ENCODE assay signal across 8 cellular contexts in the genomic region with DNA sequence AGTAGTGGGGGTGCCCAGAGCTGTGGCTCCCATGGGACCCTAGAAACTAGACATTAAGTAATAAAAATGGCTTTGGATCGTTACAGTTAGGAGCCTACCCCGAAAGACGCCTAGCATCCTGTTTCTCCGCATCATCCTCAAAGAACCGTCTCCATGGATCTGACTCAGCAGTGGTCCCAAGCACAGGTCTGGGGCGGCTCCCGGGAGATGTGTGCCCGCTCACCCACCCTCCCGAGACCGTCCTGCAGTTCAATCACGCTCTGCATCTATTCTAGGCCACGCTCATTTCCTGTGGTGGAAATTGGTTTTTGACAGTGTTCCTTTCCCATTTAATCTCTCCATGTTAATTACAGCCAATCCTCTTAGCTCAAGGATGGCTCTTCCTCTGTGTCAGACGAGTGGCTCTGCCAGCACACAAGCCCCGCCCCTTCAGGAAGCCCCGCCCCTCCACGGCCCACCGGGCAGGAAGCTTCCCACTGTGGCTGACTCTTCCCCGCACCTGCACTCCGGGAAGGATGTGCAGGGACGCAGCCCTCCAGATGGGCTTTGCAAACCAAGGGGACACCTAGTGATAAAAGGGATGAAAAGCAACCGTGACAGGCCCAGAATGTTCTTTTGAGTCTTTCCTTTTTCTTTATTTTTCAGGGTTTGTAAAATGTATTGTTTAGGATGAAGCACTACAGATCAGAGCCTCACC. TPM values are rescaled to one million over a fixed set of nuclear protein-coding genes. Genes with fewer than 3 reads are reported as not detected.
DNase-seq lines count a peak whose midpoint lies in the region; ATAC-seq and TF ChIP-seq lines count a peak whose summit lies in the region.

No MANE protein-coding gene starts in this region.

- H3K27ac ChIP-seq in mesendoderm (ENCODE audit: low read depth, low read length), result no peak overlapping the region

- no peak overlapping the region for H4K8ac ChIP-seq in mesendoderm (ENCODE audit: low read depth, low read length)

- no peak overlapping the region for H3K18ac ChIP-seq in mesendoderm (ENCODE audit: low read length)

- H3K4me2 ChIP-seq in mesendoderm (ENCODE audit: low read length), result no peak overlapping the region

- no peaks in the 10 kb centered on the region for H3K79me2 ChIP-seq in mesendoderm (ENCODE audit: control insufficient read depth, insufficient read depth, low read length)

- H3K4ac ChIP-seq in mesendoderm (ENCODE audit: low read depth, low read length), result no peak overlapping the region

- peaks cover 3% of the 10 kb centered on the region for H3K27me3 Mint-ChIP-seq in activated B cell treated with CpG ODN at 0.5 μM for 24 hours

- H3K4me1 ChIP-seq in mesendoderm (ENCODE audit: control insufficient read depth, low read depth, low read length), result no peaks in the 10 kb centered on the region

- POLR2A ChIA-PET in activated B cell treated with CpG ODN at 0.5 μM for 24 hours (lab: Charles Lee), result no interaction called here

- no peak overlapping the region for H3K4me3 Mint-ChIP-seq in activated B cell treated with CpG ODN at 0.5 μM for 24 hours

- peak; percentile 69 for ATAC-seq in HG02840 (IDR thresholded peaks at IDR 0.05; ENCODE audit: low FRiP score, unreplicated experiment)
- peak; percentile 89 for ATAC-seq in activated B cell treated with CpG ODN at 0.5 μM for 24 hours (ENCODE audit: low read depth)

- no peaks in the 10 kb centered on the region for H3K36me3 Mint-ChIP-seq in activated B cell treated with CpG ODN at 0.5 μM for 24 hours (ENCODE audit: low read depth)

- no CpG with 5 or more reads among the region's 21 CpGs for WGBS in mesendoderm (ENCODE audit: extremely low coverage, insufficient coverage, low lambda C conversion rate)

- no peaks in the 10 kb centered on the region for H3K27me3 ChIP-seq in mesendoderm (ENCODE audit: insufficient read depth, low read length, poor library complexity)

- H3K56ac ChIP-seq in mesendoderm (ENCODE audit: low read length), result no peak overlapping the region

- no peaks in the 10 kb centered on the region for H3K9me3 Mint-ChIP-seq in activated B cell treated with CpG ODN at 0.5 μM for 24 hours

- no peak overlapping the region for H4K5ac ChIP-seq in mesendoderm (ENCODE audit: low read length)

- CTCF ChIA-PET in activated B cell treated with CpG ODN at 0.5 μM for 24 hours (lab: Charles Lee), result interaction anchor here (0.7 to 2.1 kb wide), 4 partner anchors 218 to 719 kb away, joined by 3 to 19 read pairs (median 6); a partner anchor contains a TSS

- H2BK15ac ChIP-seq in mesendoderm (replicated peaks; ENCODE audit: low read depth), result no peak overlapping the region

- peak; percentile 45 to 70 for DNase-seq in NCI-H2081 (lab: John Stamatoyannopoulos, UW)
- DNase-seq in NCI-H2081 treated with DMSO at 0.1 percent for 48 hours (lab: John Stamatoyannopoulos, UW), result no peak
- DNase-seq in NCI-H1694 treated with DMSO at 0.1 percent for 48 hours (lab: John Stamatoyannopoulos, UW), result peak; percentile 41
- peak; percentile 61 for DNase-seq in activated B cell treated with CpG ODN at 0.5 μM for 24 hours
- DNase-seq in choroid plexus epithelial cell (ENCODE audit: low read depth), result peak; percentile 82
- DNase-seq in mesendoderm, result peak; percentile 91
- peak; percentile 51 for DNase-seq in stimulated activated CD8-positive, alpha-beta memory T cell treated with anti-CD3 and anti-CD28 coated beads, Interleukin-7, amount 100 ng/mL, for 24 hours (ENCODE audit: low read depth)

- no peak overlapping the region for H2BK120ac ChIP-seq in mesendoderm (ENCODE audit: low read depth, low read length)

- no peak overlapping the region for H3K27ac Mint-ChIP-seq in activated B cell treated with CpG ODN at 0.5 μM for 24 hours

- no peaks in the 10 kb centered on the region for H3K79me1 ChIP-seq in mesendoderm (ENCODE audit: low read length)

- H3K36me3 ChIP-seq in mesendoderm (ENCODE audit: control insufficient read depth, insufficient read depth, low read length), result no peaks in the 10 kb centered on the region

- no peak overlapping the region for H3K4me3 ChIP-seq in choroid plexus epithelial cell (ENCODE audit: low read depth, low read length)
- no peak overlapping the region for H3K4me3 ChIP-seq in mesendoderm (ENCODE audit: low read length)

- no peak overlapping the region for H2BK5ac ChIP-seq in mesendoderm (ENCODE audit: low read length)

- no peak overlapping the region for H3K23ac ChIP-seq in mesendoderm (ENCODE audit: low read length)

- no peak for TF ChIP-seq CTCF in activated B cell treated with CpG ODN at 0.5 μM for 24 hours (IDR thresholded peaks at IDR 0.05)
- peak; percentile 69 for TF ChIP-seq CTCF in choroid plexus epithelial cell (conservative IDR thresholded peaks at IDR 0.05; ENCODE audit: low read depth, low read length)

- intact Hi-C loops in activated B cell treated with CpG ODN at 0.5 μM for 24 hours (cut with micrococcal nuclease), result loop anchor here (1.0 to 5.0 kb wide), 4 partner anchors 167 to 722 kb away; a partner anchor contains a TSS

- H3K4me1 Mint-ChIP-seq in activated B cell treated with CpG ODN at 0.5 μM for 24 hours, result no peaks in the 10 kb centered on the region

- no peak overlapping the region for H3K9ac ChIP-seq in mesendoderm (ENCODE audit: low read length)

- no peak overlapping the region for H2AK5ac ChIP-seq in mesendoderm (ENCODE audit: low read length)

RNA-seq across cellular contexts. Expression of a gene that starts 34.5 kb away (rescaled TPM):
- not detected in 2 replicates for total RNA-seq in activated B cell treated with CpG ODN at 0.5 μM for 24 hours
- polyA plus RNA-seq in mesendoderm (2013, experiment 1 of 2), result not detected
- polyA plus RNA-seq in mesendoderm (2013, experiment 2 of 2), result not detected
